Comparison of ENCODE assay signal across 10 cellular contexts in genomic region chr17:50028207-50029120, GRCh38. TPM values are rescaled to one million over a fixed set of nuclear protein-coding genes. Genes with fewer than 3 reads are reported as not detected.
DNase-seq lines count a peak whose midpoint lies in the region; TF ChIP-seq lines count a peak whose summit lies in the region.
"Had no signal": no experiment of that assay in that cellular context is flagged by ENCODE, and none has a peak within 500 bp of the region (broad histone marks: within the 10 kb centered on the region; RNA-seq: fewer than 3 reads in every experiment).

No MANE protein-coding gene starts in this region.

- H3K9me2 ChIP-seq in OCI-LY7 (ENCODE audit: insufficient read depth, low read length) = no peaks in the 10 kb centered on the region

- H3K27ac ChIP-seq in mesendoderm (ENCODE audit: low read depth, low read length) (no peak overlapping the region), OCI-LY7 (ENCODE audit: low read depth, low read length, poor library complexity, severe bottlenecking) (no peak overlapping the region)

- intact Hi-C loops in OCI-LY7 (cut with micrococcal nuclease; ENCODE audit: unreplicated experiment) = no loop called here

- WGBS in mesendoderm (ENCODE audit: extremely low coverage, insufficient coverage, low lambda C conversion rate) = no CpG with 5 or more reads among the region's 17 CpGs

- peaks cover 3% of the 10 kb centered on the region for H3K4me1 ChIP-seq in mesendoderm (ENCODE audit: control insufficient read depth, low read depth, low read length)
- peaks cover 4% of the 10 kb centered on the region for H3K4me1 ChIP-seq in OCI-LY7 (ENCODE audit: insufficient read depth, low read length, poor library complexity, severe bottlenecking)

- H3K4ac ChIP-seq in mesendoderm (ENCODE audit: low read depth, low read length) = no peak overlapping the region

- TF ChIP-seq CTCF in AG09309 (IDR thresholded peaks at IDR 0.05; ENCODE audit: control insufficient read depth, insufficient read depth, low read depth, low read length, missing control alignments) (no peak), OCI-LY7 (conservative IDR thresholded peaks at IDR 0.05; ENCODE audit: low read length) (no peak)

- no peak overlapping the region for H4K5ac ChIP-seq in mesendoderm (ENCODE audit: low read length)

- H3K9ac ChIP-seq in mesendoderm (ENCODE audit: low read length) = no peak overlapping the region

- DNase-seq in AG09309 (ENCODE audit: low read depth) (peak; percentile 25), LHCN-M2 (ENCODE audit: low read depth) (peak; percentile 98), dedifferentiated amniotic fluid mesenchymal stem cell (ENCODE audit: extremely low spot score) (peak; percentile 39), mesendoderm (peak; percentile 83), medulla oblongata (ENCODE audit: extremely low spot score) (no peak), NOMO-1 (lab: John Stamatoyannopoulos, UW; ENCODE audit: unreplicated experiment in 2 of 2) (no peak), OCI-LY7 (ENCODE audit: low spot score) (no peak), SHP77 treated with DMSO at 0.1 percent for 48 hours (lab: John Stamatoyannopoulos, UW) (no peak)
- DNase-seq: stimulated activated CD4-positive, alpha-beta T cell treated with anti-CD3 and anti-CD28 coated beads, Interleukin-1b, Interleukin-23, amount 100 ng/mL, for 48 hours had no signal

- H2BK15ac ChIP-seq in mesendoderm (replicated peaks; ENCODE audit: low read depth) = no peak overlapping the region

- no peak overlapping the region for H4K8ac ChIP-seq in mesendoderm (ENCODE audit: low read depth, low read length)

- no peak overlapping the region for H2BK120ac ChIP-seq in mesendoderm (ENCODE audit: low read depth, low read length)

- no peak overlapping the region for H3K56ac ChIP-seq in mesendoderm (ENCODE audit: low read length)

- H2AFZ ChIP-seq in OCI-LY7 (ENCODE audit: low read length) = no peak overlapping the region

- H3K4me2 ChIP-seq in mesendoderm (ENCODE audit: low read length) = no peak overlapping the region
- no peak overlapping the region for H3K4me2 ChIP-seq in OCI-LY7 (ENCODE audit: low read length)

- no peaks in the 10 kb centered on the region for H3K79me2 ChIP-seq in mesendoderm (ENCODE audit: control insufficient read depth, insufficient read depth, low read length)
- H3K79me2 ChIP-seq in OCI-LY7 (ENCODE audit: insufficient read depth, low read depth, low read length) = no peaks in the 10 kb centered on the region

- no peak overlapping the region for H2AK5ac ChIP-seq in mesendoderm (ENCODE audit: low read length)

- H3K36me3 ChIP-seq in mesendoderm (ENCODE audit: control insufficient read depth, insufficient read depth, low read length) (no peaks in the 10 kb centered on the region), OCI-LY7 (ENCODE audit: insufficient read depth, low read length) (no peaks in the 10 kb centered on the region)

- CTCF ChIA-PET in OCI-LY7 (lab: Charles Lee; ENCODE audit: unreplicated experiment) = interaction anchor here (1.3 kb wide), 1 partner anchor 59 kb away, joined by 3 read pairs; no protein-coding TSS in a partner anchor

- no peak overlapping the region for H3K23ac ChIP-seq in mesendoderm (ENCODE audit: low read length)

- no peaks in the 10 kb centered on the region for H3K27me3 ChIP-seq in mesendoderm (ENCODE audit: insufficient read depth, low read length, poor library complexity)

- peaks cover 14% of the 10 kb centered on the region for H3K9me3 ChIP-seq in OCI-LY7 (ENCODE audit: low read length)

- no peaks in the 10 kb centered on the region for H4K20me1 ChIP-seq in OCI-LY7 (ENCODE audit: insufficient read depth, low read length)

- no peaks in the 10 kb centered on the region for H3K79me1 ChIP-seq in mesendoderm (ENCODE audit: low read length)

- POLR2A ChIA-PET in OCI-LY7 (lab: Charles Lee) = no interaction called here

- no peak overlapping the region for H3K18ac ChIP-seq in mesendoderm (ENCODE audit: low read length)

- no TSS peak for BruUV-seq in OCI-LY7 (replicated peaks; lab: Mats Ljungman, UMichigan)

- H2BK5ac ChIP-seq in mesendoderm (ENCODE audit: low read length) = no peak overlapping the region

- no peak overlapping the region for H3K4me3 ChIP-seq in AG09309 (ENCODE audit: control insufficient read depth, low read depth, low read length)
- H3K4me3 ChIP-seq in mesendoderm (ENCODE audit: low read length) = no peak overlapping the region
- no peak overlapping the region for H3K4me3 ChIP-seq in OCI-LY7 (ENCODE audit: low read depth, low read length, poor library complexity, severe bottlenecking)

RNA-seq across cellular contexts. Expression of gene ITGA3, which starts 27.4 kb away (rescaled TPM):
- total RNA-seq in LHCN-M2 (2014; rRNA removed) (382 and 426 TPM in 2 replicates), OCI-LY7 (2022) (15.2 and 15.6 TPM in 2 replicates)
- polyA plus RNA-seq in LHCN-M2 (2012) = 567 TPM
- 13.0 TPM for polyA plus RNA-seq in mesendoderm (2013, experiment 1 of 2)
- 13.2 TPM for polyA plus RNA-seq in mesendoderm (2013, experiment 2 of 2)
- 23.2 and 30.7 TPM in 2 replicates for total RNA-seq in OCI-LY7 (2014; rRNA removed; shearing (Covaris generic))

RNA-seq across cellular contexts. Expression of gene DLX3, which starts 33.4 kb away (rescaled TPM):
- total RNA-seq in LHCN-M2 (2014; rRNA removed) (0.29 and 0.32 TPM in 2 replicates), OCI-LY7 (2022) (not detected in 2 replicates)
- 0.66 TPM for polyA plus RNA-seq in LHCN-M2 (2012)
- 0.13 TPM for polyA plus RNA-seq in mesendoderm (2013, experiment 1 of 2)
- polyA plus RNA-seq in mesendoderm (2013, experiment 2 of 2) = 0.06 TPM
- not detected in 2 replicates for total RNA-seq in OCI-LY7 (2014; rRNA removed; shearing (Covaris generic))
- polyA plus RNA-seq: IgD-negative memory B cell had no signal

RNA-seq across cellular contexts. Expression of gene DLX4, which starts 59.5 kb away (rescaled TPM):
- total RNA-seq in LHCN-M2 (2014; rRNA removed) = 0.06 TPM in 1 of 2 replicates, not detected in the other
- 0.09 TPM for polyA plus RNA-seq in LHCN-M2 (2012)
- 0.55 TPM for polyA plus RNA-seq in mesendoderm (2013, experiment 1 of 2)
- polyA plus RNA-seq in mesendoderm (2013, experiment 2 of 2) = 0.31 TPM
- 0.28 and 0.47 TPM in 2 replicates for total RNA-seq in OCI-LY7 (2014; rRNA removed; shearing (Covaris generic))
- total RNA-seq in OCI-LY7 (2022) = 0.27 and 1.3 TPM in 2 replicates
- polyA plus RNA-seq: IgD-negative memory B cell had no signal

Comparison
In these comparisons a context has a peak if more than half of its experiments do, and no peak if none do; other contexts are left out.
1. DNase-seq: peak in AG09309 (single experiment), LHCN-M2 (single experiment), dedifferentiated amniotic fluid mesenchymal stem cell (single experiment) and mesendoderm (single experiment); none in medulla oblongata (single experiment), NOMO-1 (0 of 2), OCI-LY7 (single experiment) and SHP77 treated with DMSO at 0.1 percent for 48 hours (single experiment).
2. RNA of gene ITGA3, which starts 27.4 kb away (total RNA-seq): 382 to 426 TPM in LHCN-M2; 15.2 to 30.7 TPM in OCI-LY7; every median in the first group is over 10 times any median in the second.